ENCODE assay signal across 8 cellular contexts in the genomic region with DNA sequence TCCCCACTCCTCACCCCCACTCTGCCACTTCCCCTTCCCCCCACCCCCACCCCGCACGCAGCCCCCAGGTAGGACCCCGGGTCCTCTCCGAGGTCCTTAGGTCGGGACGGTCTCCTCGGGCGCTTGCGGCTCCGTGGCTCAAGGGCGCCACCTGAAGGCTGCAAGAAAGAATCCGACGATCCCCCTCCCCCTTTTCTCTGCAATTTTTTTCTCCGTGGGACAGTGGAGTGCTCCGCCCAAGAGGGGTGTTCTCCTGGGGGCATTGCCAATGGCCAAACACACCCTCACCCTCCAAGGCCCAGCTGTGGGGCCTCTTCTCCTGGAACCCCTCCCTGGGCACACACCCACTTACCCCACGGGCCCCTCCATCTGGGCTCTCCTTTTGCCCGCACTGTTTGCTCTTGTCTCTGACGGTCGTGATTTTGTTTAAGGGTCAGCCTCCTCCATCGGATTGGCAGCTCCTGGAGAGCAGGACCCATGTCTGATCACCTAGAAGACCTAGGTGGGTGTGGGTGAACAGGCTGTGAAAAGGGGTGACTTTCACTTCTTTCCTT. TPM values are rescaled to one million over a fixed set of nuclear protein-coding genes. Genes with fewer than 3 reads are reported as not detected.
DNase-seq lines count a peak whose midpoint lies in the region; ATAC-seq, FAIRE-seq and TF ChIP-seq lines count a peak whose summit lies in the region.

No MANE protein-coding gene starts in this region.

- H3K9me3 ChIP-seq in trophoblast cell (ENCODE audit: insufficient read depth, low read depth, low read length) = peaks cover 7% of the 10 kb centered on the region

- no peak overlapping the region for H3K9ac ChIP-seq in trophoblast cell (ENCODE audit: low read length)

- H2BK5ac ChIP-seq in trophoblast cell (ENCODE audit: low read depth, low read length, poor library complexity) = no peak overlapping the region

- no peaks in the 10 kb centered on the region for H3K79me2 ChIP-seq in trophoblast cell (ENCODE audit: control insufficient read depth, insufficient read depth, low read length, poor library complexity)

- ATAC-seq in GM18873 (IDR thresholded peaks at IDR 0.05; ENCODE audit: low FRiP score, unreplicated experiment) = no peak

- no peaks in the 10 kb centered on the region for H3K79me1 ChIP-seq in trophoblast cell (ENCODE audit: low read length)

- no peak overlapping the region for H3K4ac ChIP-seq in trophoblast cell (ENCODE audit: low read depth, low read length)

- peaks cover 0 to 8% of the 10 kb centered on the region in 2 experiments for H3K4me1 ChIP-seq in trophoblast cell (ENCODE audit: control insufficient read depth in 1 of 2, insufficient read depth in 2 of 2, low read length in 2 of 2)

- H4K8ac ChIP-seq in trophoblast cell (ENCODE audit: low read depth, low read length) = no peak overlapping the region

- no peak overlapping the region for H4K91ac ChIP-seq in trophoblast cell (ENCODE audit: low read depth, low read length)

- no peak overlapping the region for H3K14ac ChIP-seq in trophoblast cell (ENCODE audit: low read length)

- H3K4me3 ChIP-seq in fibroblast of mammary gland (ENCODE audit: control insufficient read depth, low read depth, low read length) = no peak overlapping the region
- H3K4me3 ChIP-seq in trophoblast cell (ENCODE audit: low read depth, low read length) = no peak overlapping the region

- H3K23ac ChIP-seq in trophoblast cell (ENCODE audit: low read length) = no peak overlapping the region

- peak overlapping the region; percentile 92 for H3K4me2 ChIP-seq in trophoblast cell (ENCODE audit: low read length)

- DNase-seq in AG08396 (ENCODE audit: low spot score) = peak; percentile 79
- peak; percentile 52 for DNase-seq in GM19239 (ENCODE audit: insufficient read length, low spot score)
- peak; percentile 57 for DNase-seq in NCI-H510A treated with DMSO at 0.1 percent for 48 hours (lab: John Stamatoyannopoulos, UW)
- peak; percentile 80 for DNase-seq in activated CD8-positive, alpha-beta memory T cell treated with anti-CD3 and anti-CD28 coated beads, Interleukin-2, amount 50 U/mL, for 48 hours
- peak; percentile 41 for DNase-seq in fibroblast of mammary gland (ENCODE audit: low read depth)
- peak; percentile 62 to 80 for DNase-seq in trophoblast cell
- DNase-seq in T1000 (lab: John Stamatoyannopoulos, UW) = no peak

- H3K27me3 ChIP-seq in trophoblast cell (ENCODE audit: insufficient read depth, low read length) = peaks cover 18% of the 10 kb centered on the region

- H2AK5ac ChIP-seq in trophoblast cell (ENCODE audit: low read length) = no peak overlapping the region

- H4K12ac ChIP-seq in trophoblast cell (ENCODE audit: low read depth, low read length) = no peak overlapping the region

- H2AFZ ChIP-seq in trophoblast cell (ENCODE audit: insufficient read depth, low read length, poor library complexity) = no peak overlapping the region

- no peak overlapping the region for H3K18ac ChIP-seq in trophoblast cell (ENCODE audit: low read length)

- no peaks in the 10 kb centered on the region for H3K36me3 ChIP-seq in trophoblast cell (ENCODE audit: control insufficient read depth in 1 of 2, insufficient read depth in 2 of 2, low read length in 2 of 2)

- FAIRE-seq in GM19239 (lab: Jason Lieb, UNC) = no peak

- peak; percentile 63 for TF ChIP-seq CTCF in fibroblast of mammary gland (conservative IDR thresholded peaks at IDR 0.05; ENCODE audit: control insufficient read depth, insufficient read depth, low read depth, low read length)

- no peak overlapping the region for H2BK120ac ChIP-seq in trophoblast cell (ENCODE audit: insufficient read depth, low read length, poor library complexity)

- no CpG with 5 or more reads among the region's 20 CpGs for WGBS in trophoblast cell (ENCODE audit: extremely low coverage, insufficient coverage, insufficient read length)

- no peak overlapping the region for H2BK12ac ChIP-seq in trophoblast cell (ENCODE audit: low read length)

- H3K27ac ChIP-seq in trophoblast cell (ENCODE audit: low read depth, low read length) = no peak overlapping the region

RNA-seq across cellular contexts. Expression of a gene that starts 1.1 kb away (rescaled TPM):
- polyA plus RNA-seq in trophoblast cell (2013) = 1.8 TPM in 2 replicates

RNA-seq across cellular contexts. Expression of a gene that starts 17.4 kb away (rescaled TPM):
- 0.07 and 0.11 TPM in 2 replicates for polyA plus RNA-seq in trophoblast cell (2013)

RNA-seq across cellular contexts. Expression of a gene that starts 40.0 kb away (rescaled TPM):
- polyA plus RNA-seq in trophoblast cell (2013) = 0.10 and 0.14 TPM in 2 replicates
